In the genomic region with DNA sequence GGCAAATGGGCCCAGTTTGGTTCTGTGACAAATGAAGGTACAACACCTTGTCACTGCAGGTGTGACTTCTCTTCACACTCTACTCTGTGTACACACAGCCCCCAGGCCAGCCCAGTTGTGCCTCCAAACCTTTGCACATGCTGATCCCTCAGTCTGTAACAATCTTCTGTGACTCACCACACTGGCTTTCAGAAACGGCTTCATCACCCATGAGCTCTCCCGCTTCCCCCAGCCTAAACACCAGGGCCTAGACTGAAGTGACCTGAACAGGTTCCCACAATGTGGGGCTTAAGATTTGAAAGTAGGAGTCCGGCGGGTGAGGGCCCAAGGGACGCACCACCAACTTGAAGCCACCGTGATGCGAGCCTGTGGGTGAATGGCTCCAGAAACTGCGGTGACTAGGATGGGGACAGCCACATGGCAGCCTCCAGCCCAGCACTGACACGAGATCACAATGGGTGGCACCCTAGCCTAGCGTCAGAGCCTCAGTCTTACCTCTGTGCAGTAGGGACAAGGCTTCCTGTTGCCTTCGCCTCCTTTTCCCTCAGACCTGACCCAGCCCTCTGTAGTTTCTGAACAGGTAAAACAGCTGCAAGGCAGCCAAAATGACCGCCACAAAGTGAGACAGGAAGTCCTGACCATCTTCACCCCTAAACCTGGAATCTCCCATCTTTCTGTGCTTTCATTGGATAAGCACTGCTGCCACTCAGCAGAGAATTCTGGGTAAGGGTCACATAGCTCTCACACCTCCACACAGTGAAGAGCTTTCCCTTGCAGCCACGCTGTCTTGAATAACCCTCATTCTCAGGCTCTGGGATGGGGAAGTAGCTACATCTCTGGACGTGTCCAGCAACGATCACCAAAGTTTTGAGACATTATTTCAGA, we compare ENCODE assay signal across 1 cellular context.
A peak's percentile ranks its signal among the peaks of the same experiment; 100 is the strongest.
TF ChIP-seq lines count a peak whose summit lies in the region.

No MANE protein-coding gene starts in this region.

TF ChIP-seq in HEK293, 187 proteins besides CTCF, POLR2A, EP300 and RAD21 (continued from another document):
- TF ChIP-seq, protein P1, sequence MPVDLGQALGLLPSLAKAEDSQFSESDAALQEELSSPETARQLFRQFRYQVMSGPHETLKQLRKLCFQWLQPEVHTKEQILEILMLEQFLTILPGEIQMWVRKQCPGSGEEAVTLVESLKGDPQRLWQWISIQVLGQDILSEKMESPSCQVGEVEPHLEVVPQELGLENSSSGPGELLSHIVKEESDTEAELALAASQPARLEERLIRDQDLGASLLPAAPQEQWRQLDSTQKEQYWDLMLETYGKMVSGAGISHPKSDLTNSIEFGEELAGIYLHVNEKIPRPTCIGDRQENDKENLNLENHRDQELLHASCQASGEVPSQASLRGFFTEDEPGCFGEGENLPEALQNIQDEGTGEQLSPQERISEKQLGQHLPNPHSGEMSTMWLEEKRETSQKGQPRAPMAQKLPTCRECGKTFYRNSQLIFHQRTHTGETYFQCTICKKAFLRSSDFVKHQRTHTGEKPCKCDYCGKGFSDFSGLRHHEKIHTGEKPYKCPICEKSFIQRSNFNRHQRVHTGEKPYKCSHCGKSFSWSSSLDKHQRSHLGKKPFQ (tag by site-specific recombination; IDR thresholded peaks at IDR 0.05) = no peak
- TF ChIP-seq GLIS1 (tag by site-specific recombination; IDR thresholded peaks at IDR 0.05) (no peak), ZBTB21 (tag by site-specific recombination; IDR thresholded peaks at IDR 0.05) (peak; percentile 24; the same call in 1 of the 2 replicates)
